Comparison of ENCODE assay signal across 8 cellular contexts in genomic region chr18:12883003-12883683, GRCh38. TPM values are rescaled to one million over a fixed set of nuclear protein-coding genes. Genes with fewer than 3 reads are reported as not detected.
DNase-seq lines count a peak whose midpoint lies in the region; ATAC-seq and TF ChIP-seq lines count a peak whose summit lies in the region.

No MANE protein-coding gene starts in this region.

- H2AK5ac ChIP-seq in mesendoderm (ENCODE audit: low read length), result no peak overlapping the region

- H3K23ac ChIP-seq in mesendoderm (ENCODE audit: low read length), result peak overlapping the region; percentile 52

- peak overlapping the region; percentile 94 for H3K9ac ChIP-seq in mesendoderm (ENCODE audit: low read length)

- H3K9me3 ChIP-seq in SJCRH30 (replicated peaks) (no peaks in the 10 kb centered on the region), upper lobe of left lung (no peaks in the 10 kb centered on the region)

- no peak overlapping the region for H4K8ac ChIP-seq in mesendoderm (ENCODE audit: low read depth, low read length)

- H2BK15ac ChIP-seq in mesendoderm (replicated peaks; ENCODE audit: low read depth), result no peak overlapping the region

- peak overlapping the region; percentile 98 for H3K4me3 ChIP-seq in SJCRH30
- H3K4me3 ChIP-seq in coronary artery, result peak overlapping the region; percentile 87
- H3K4me3 ChIP-seq in mesendoderm (ENCODE audit: low read length), result peak overlapping the region; percentile 80
- H3K4me3 ChIP-seq in upper lobe of left lung, result peak overlapping the region; percentile 64 to 85 (median 74)

- no peak for TF ChIP-seq CTCF in coronary artery (IDR thresholded peaks at IDR 0.05)
- peak in 1 of 6 experiments; percentile 4 for TF ChIP-seq CTCF in upper lobe of left lung (IDR thresholded peaks at IDR 0.05)

- peak overlapping the region; percentile 95 for H3K18ac ChIP-seq in mesendoderm (ENCODE audit: low read length)

- H3K36me3 ChIP-seq in SJCRH30, result no peaks in the 10 kb centered on the region
- no peaks in the 10 kb centered on the region for H3K36me3 ChIP-seq in mesendoderm (ENCODE audit: control insufficient read depth, insufficient read depth, low read length)
- H3K36me3 ChIP-seq in upper lobe of left lung, result no peaks in the 10 kb centered on the region

- H3K79me1 ChIP-seq in mesendoderm (ENCODE audit: low read length), result peaks cover 19% of the 10 kb centered on the region

- H4K5ac ChIP-seq in mesendoderm (ENCODE audit: low read length), result no peak overlapping the region

- TF ChIP-seq POLR2A in upper lobe of left lung (IDR thresholded peaks at IDR 0.05), result no peak

- H3K27me3 ChIP-seq in SJCRH30, result no peaks in the 10 kb centered on the region
- H3K27me3 ChIP-seq in mesendoderm (ENCODE audit: insufficient read depth, low read length, poor library complexity), result no peaks in the 10 kb centered on the region
- H3K27me3 ChIP-seq in upper lobe of left lung, result no peaks in the 10 kb centered on the region

- peak overlapping the region; percentile 62 for H3K4ac ChIP-seq in mesendoderm (ENCODE audit: low read depth, low read length)

- no peak overlapping the region for H2BK120ac ChIP-seq in mesendoderm (ENCODE audit: low read depth, low read length)

- H3K4me2 ChIP-seq in mesendoderm (ENCODE audit: low read length), result peak overlapping the region; percentile 85

- peak overlapping the region; percentile 86 for H3K56ac ChIP-seq in mesendoderm (ENCODE audit: low read length)

- H3K79me2 ChIP-seq in mesendoderm (ENCODE audit: control insufficient read depth, insufficient read depth, low read length), result peaks cover 44% of the 10 kb centered on the region

- ATAC-seq in HG02852 (IDR thresholded peaks at IDR 0.05; ENCODE audit: unreplicated experiment) (peak; percentile 13), upper lobe of left lung (ENCODE audit: low FRiP score in 2 of 2) (peak in 1 of 2 donors; percentile 84)

- DNase-seq in NCI-H1092 treated with DMSO at 0.1 percent for 48 hours (lab: John Stamatoyannopoulos, UW) (peak; percentile 5), NCI-H1092 (lab: John Stamatoyannopoulos, UW) (no peak), SJCRH30 (peak in 1 of 2 experiments; percentile 9), coronary artery (ENCODE audit: low spot score) (no peak), mesendoderm (peak; percentile 10), upper lobe of left lung (no peak), NCI-H446 (lab: John Stamatoyannopoulos, UW) (no peak)

- H3K4me1 ChIP-seq in SJCRH30 (peaks cover 4% of the 10 kb centered on the region; the same call in 1 of the 2 replicates), mesendoderm (ENCODE audit: control insufficient read depth, low read depth, low read length) (peaks cover 24% of the 10 kb centered on the region), upper lobe of left lung (peaks cover 40 to 53% (median 47%) of the 10 kb centered on the region in 4 donors)

- no CpG with 5 or more reads among the region's 53 CpGs for WGBS in mesendoderm (ENCODE audit: extremely low coverage, insufficient coverage, low lambda C conversion rate)
- WGBS in upper lobe of left lung, 2 donors, result 0% methylated on average over 25 to 34 of the region's 53 CpGs

- no peak overlapping the region for H2BK5ac ChIP-seq in mesendoderm (ENCODE audit: low read length)

- peak overlapping the region; percentile 93 for H3K27ac ChIP-seq in SJCRH30
- H3K27ac ChIP-seq in coronary artery, result peak overlapping the region; percentile 99
- peak overlapping the region; percentile 95 for H3K27ac ChIP-seq in mesendoderm (ENCODE audit: low read depth, low read length)
- H3K27ac ChIP-seq in upper lobe of left lung, result peak overlapping the region; percentile 94 to 100 (median 98)

- no peak for TF ChIP-seq EP300 in upper lobe of left lung (IDR thresholded peaks at IDR 0.05)

RNA-seq across cellular contexts. Expression of gene PTPN2, which starts 0.9 kb away (rescaled TPM):
- 23.5 and 23.7 TPM in 2 replicates for total RNA-seq in SJCRH30 (2014; rRNA removed; shearing (Covaris generic))
- polyA plus RNA-seq in mesendoderm (2013, experiment 1 of 2), result 53.1 TPM
- 50.1 TPM for polyA plus RNA-seq in mesendoderm (2013, experiment 2 of 2)
- total RNA-seq in upper lobe of left lung, result 100 to 1,000 TPM in 1 of 6 donors, 10 to 100 TPM in 5; 31.9 to 119 (median 54.0) TPM

Comparison
In these comparisons a context has a peak if more than half of its experiments do, and no peak if none do; other contexts are left out.
1. DNase-seq: peak in NCI-H1092 treated with DMSO at 0.1 percent for 48 hours (single experiment) and mesendoderm (single experiment); none in NCI-H1092 (single experiment), coronary artery (single experiment), upper lobe of left lung (0 of 2) and NCI-H446 (0 of 2).
2. Peak in every context shown above with its lines, with median percentiles within 50 percentile points of each other: H3K27ac ChIP-seq and H3K4me3 ChIP-seq.